In the genomic region with DNA sequence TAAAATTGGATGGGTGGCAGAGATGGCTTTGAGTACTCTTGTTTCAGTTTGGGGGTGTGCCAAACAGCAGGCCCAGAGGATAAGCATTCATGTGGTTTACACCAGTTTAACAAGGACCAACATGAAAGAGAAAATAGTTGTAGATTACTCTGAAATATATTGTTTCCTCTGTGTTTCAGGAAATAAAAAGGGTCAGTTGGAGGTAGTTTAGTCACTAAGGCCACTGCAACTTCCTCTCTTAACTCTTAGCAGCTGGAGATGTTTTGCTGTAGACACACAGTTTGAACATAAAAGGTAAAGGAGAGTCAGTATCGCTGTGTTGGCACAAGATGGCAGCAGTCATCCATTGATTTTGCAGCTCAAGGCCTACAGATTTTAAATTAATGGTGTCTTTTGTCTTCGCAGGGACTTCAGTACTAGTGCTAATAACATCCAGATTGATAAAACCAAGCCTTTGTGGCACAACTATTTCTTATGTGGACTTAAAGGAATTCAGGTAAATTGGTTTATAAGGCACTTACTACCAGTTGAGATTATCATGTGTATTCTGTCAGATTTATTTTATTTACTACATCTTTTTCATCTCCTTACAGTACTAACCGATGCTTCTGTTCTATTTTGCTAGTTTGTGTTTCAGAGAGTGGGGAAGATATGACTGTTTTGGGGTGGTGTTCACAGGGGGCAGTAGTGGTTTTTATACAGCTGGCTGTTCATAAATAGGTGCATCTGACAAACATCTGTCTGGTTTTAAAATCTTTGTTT, we compare ENCODE assay signal across 8 cellular contexts.
A peak's percentile ranks its signal among the peaks of the same experiment; 100 is the strongest.
DNase-seq lines count a peak whose midpoint lies in the region; FAIRE-seq and TF ChIP-seq lines count a peak whose summit lies in the region.

No MANE protein-coding gene starts in this region.

- H3K27me3 ChIP-seq in H7 (ENCODE audit: control insufficient read depth, insufficient read depth, low read length) (no peaks in the 10 kb centered on the region), Loucy (ENCODE audit: insufficient read depth, low read length, poor library complexity, severe bottlenecking) (peaks cover 10% of the 10 kb centered on the region), iPS-18a (ENCODE audit: control insufficient read depth, insufficient read depth, low read length) (no peaks in the 10 kb centered on the region), small intestine (ENCODE audit: control insufficient read depth in 2 of 2, insufficient read depth in 2 of 2, low read length in 2 of 2) (no peaks in the 10 kb centered on the region)

- no peaks in the 10 kb centered on the region for H3K9me2 ChIP-seq in Loucy (replicated peaks; ENCODE audit: low read depth, low read length)

- H3K79me2 ChIP-seq in Loucy (ENCODE audit: insufficient read depth, low read length): no peaks in the 10 kb centered on the region

- H3K27ac ChIP-seq in iPS-18a (ENCODE audit: low read length) (peak overlapping the region; percentile 24), small intestine (ENCODE audit: low read depth in 1 of 2, low read length in 1 of 2) (no peak overlapping the region)

- H3K9ac ChIP-seq in Loucy (ENCODE audit: low read depth, low read length, poor library complexity, severe bottlenecking) (no peak overlapping the region), iPS-18a (ENCODE audit: low read length) (no peak overlapping the region)

- H2AFZ ChIP-seq in Loucy (ENCODE audit: low read length): no peak overlapping the region

- TF ChIP-seq CTCF in Loucy (conservative IDR thresholded peaks at IDR 0.05; ENCODE audit: low read length): peak; percentile 89

- peak overlapping the region; percentile 43 for H3K4me2 ChIP-seq in Loucy (ENCODE audit: low read depth, low read length, poor library complexity, severe bottlenecking)

- DNase-seq in NCI-H2029 treated with DMSO at 0.1 percent for 48 hours (lab: John Stamatoyannopoulos, UW) (peak; percentile 28), NCI-H2029 (lab: John Stamatoyannopoulos, UW) (no peak), H7 (peak; percentile 12), SKM-1 (lab: John Stamatoyannopoulos, UW; ENCODE audit: unreplicated experiment) (peak; percentile 87), astrocyte of the hippocampus (ENCODE audit: low read depth, low spot score) (peak; percentile 85), small intestine (peak; percentile 46)

- no peak for FAIRE-seq in small intestine (lab: Jason Lieb, UNC)

- H3K9me3 ChIP-seq in Loucy (ENCODE audit: insufficient read depth, low read depth, low read length) (peaks cover 15% of the 10 kb centered on the region), iPS-18a (ENCODE audit: control insufficient read depth, low read depth, low read length) (no peaks in the 10 kb centered on the region), small intestine (ENCODE audit: control insufficient read depth, low read depth) (no peaks in the 10 kb centered on the region)

- H3K4me1 ChIP-seq in Loucy (ENCODE audit: insufficient read depth, low read length, poor library complexity, severe bottlenecking) (peaks cover 10% of the 10 kb centered on the region), iPS-18a (ENCODE audit: control insufficient read depth, low read depth, low read length) (peaks cover 16% of the 10 kb centered on the region), small intestine (ENCODE audit: control insufficient read depth in 2 of 2, insufficient read depth in 1 of 2, low read depth in 1 of 2, low read length in 1 of 2) (no peaks in the 10 kb centered on the region)

- WGBS in small intestine, 3 donors: 42 to 59% (median 51%) methylated on average over 3 of the region's 3 CpGs

- no peaks in the 10 kb centered on the region for H4K20me1 ChIP-seq in Loucy (ENCODE audit: insufficient read depth, low read length, poor library complexity, severe bottlenecking)

- no peak overlapping the region for H3K4me3 ChIP-seq in H7 (ENCODE audit: insufficient read depth, low read depth, low read length)
- no peak overlapping the region for H3K4me3 ChIP-seq in Loucy (ENCODE audit: low read length, poor library complexity, severe bottlenecking)
- H3K4me3 ChIP-seq in iPS-18a (ENCODE audit: low read length): no peak overlapping the region
- H3K4me3 ChIP-seq in small intestine (ENCODE audit: low read depth in 1 of 2, low read length in 2 of 2): no peak overlapping the region

- no peaks in the 10 kb centered on the region for H3F3A ChIP-seq in Loucy (ENCODE audit: low read depth)

- H3K36me3 ChIP-seq in H7 (replicated peaks; ENCODE audit: control insufficient read depth, insufficient read depth, low read length) (no peaks in the 10 kb centered on the region; the same call in 1 of the 2 replicates), Loucy (ENCODE audit: insufficient read depth, low read length) (no peaks in the 10 kb centered on the region; the same call in 1 of the 2 replicates), iPS-18a (ENCODE audit: control insufficient read depth, low read depth, low read length) (no peaks in the 10 kb centered on the region), small intestine (ENCODE audit: control insufficient read depth in 2 of 2, insufficient read depth in 2 of 2, low read length in 2 of 2) (peaks cover 0 to 14% of the 10 kb centered on the region in 2 donors)
